16 cellular contexts compared by ENCODE assay signal in genomic region chrX:9862525-9862924, GRCh38.
DNase-seq lines count a peak whose midpoint lies in the region; ATAC-seq, FAIRE-seq and TF ChIP-seq lines count a peak whose summit lies in the region.
"Had no signal": no experiment of that assay in that cellular context is flagged by ENCODE, and none has a peak within 500 bp of the region (broad histone marks: within the 10 kb centered on the region; RNA-seq: fewer than 3 reads in every experiment).

No MANE protein-coding gene starts in this region.

- TF ChIP-seq EP300 in Ishikawa (IDR thresholded peaks at IDR 0.05; ENCODE audit: borderline replicate concordance): no peak
- TF ChIP-seq EP300 in GM12878 (IDR thresholded peaks at IDR 0.05; ENCODE audit: borderline replicate concordance in 1 of 2, control insufficient read depth in 1 of 2, low read depth in 2 of 2, low read length in 2 of 2): no peak

- no peaks in the 10 kb centered on the region for H3K9me3 ChIP-seq in cardiac muscle cell (ENCODE audit: low read depth)
- H3K9me3 ChIP-seq in GM12878 (replicated peaks; ENCODE audit: control insufficient read depth, insufficient read depth, low read length): no peaks in the 10 kb centered on the region
- H3K9me3 ChIP-seq in PC-3 (ENCODE audit: low read length): no peaks in the 10 kb centered on the region
- H3K9me3 ChIP-seq: SJSA1 had no signal

- H2AFZ ChIP-seq in GM12878 (ENCODE audit: control insufficient read depth, low read depth, low read length): no peak overlapping the region
- H2AFZ ChIP-seq in PC-3 (ENCODE audit: low read length): no peak overlapping the region

- ATAC-seq in GM12878: no peak
- ATAC-seq in PC-3: no peak
- ATAC-seq in GM18511 (IDR thresholded peaks at IDR 0.05; ENCODE audit: unreplicated experiment): no peak

- TF ChIP-seq POLR2A in GM12878 (IDR thresholded peaks at IDR 0.05; ENCODE audit: low read depth, low read length) (no peak), H54 (IDR thresholded peaks at IDR 0.05; ENCODE audit: low read depth, low read length) (no peak)

- no TSS peak for BruUV-seq in GM12878 (replicated peaks; lab: Mats Ljungman, UMichigan)
- no TSS peak for BruUV-seq in PC-3 (replicated peaks; lab: Mats Ljungman, UMichigan)

- CTCF ChIA-PET in GM12878 (lab: Yijun Ruan, JAX): no interaction called here
- CTCF ChIA-PET in PC-3 (lab: Charles Lee): interaction anchor here (0.5 kb wide), 1 partner anchor 279 kb away, joined by 5 read pairs; no protein-coding TSS in a partner anchor

- no peak overlapping the region for H3K9ac ChIP-seq in GM12878 (ENCODE audit: control insufficient read depth, insufficient read depth, low read length)
- no peak overlapping the region for H3K9ac ChIP-seq in PC-3 (ENCODE audit: low read length)
- H3K9ac ChIP-seq: KMS-11 had no signal

- no peaks in the 10 kb centered on the region for H3K36me3 ChIP-seq in cardiac muscle cell
- H3K36me3 ChIP-seq in GM12878 (ENCODE audit: control insufficient read depth in 2 of 2, insufficient read depth in 2 of 2, low read length in 1 of 2): no peaks in the 10 kb centered on the region
- H3K36me3 ChIP-seq in PC-3 (ENCODE audit: low read depth, low read length): no peaks in the 10 kb centered on the region
- H3K36me3 ChIP-seq: SJSA1 had no signal

- H3F3A ChIP-seq in PC-3 (ENCODE audit: low read length, unreplicated experiment): no peaks in the 10 kb centered on the region

- no peaks in the 10 kb centered on the region for H3K9me2 ChIP-seq in PC-3 (replicated peaks; ENCODE audit: low read length)

- no peaks in the 10 kb centered on the region for H4K20me1 ChIP-seq in GM12878 (ENCODE audit: control insufficient read depth, insufficient read depth)
- H4K20me1 ChIP-seq in PC-3 (ENCODE audit: low read length): no peaks in the 10 kb centered on the region

- H3K4me3 ChIP-seq in cardiac muscle cell: no peak overlapping the region
- no peak overlapping the region for H3K4me3 ChIP-seq in GM12878
- H3K4me3 ChIP-seq in PC-3 (ENCODE audit: low read length): no peak overlapping the region
- H3K4me3 ChIP-seq: SJSA1 had no signal

- no peak overlapping the region for H3K4me2 ChIP-seq in GM12878 (ENCODE audit: control insufficient read depth, insufficient read depth)
- H3K4me2 ChIP-seq in PC-3 (ENCODE audit: low read length): no peak overlapping the region
- H3K4me2 ChIP-seq: KMS-11 had no signal

- DNase-seq in cardiac muscle cell (ENCODE audit: low read depth in 1 of 2, low spot score in 1 of 2): no peak
- DNase-seq in cardiac septum (ENCODE audit: low spot score): no peak
- DNase-seq in GM12878 (ENCODE audit: low read depth, low spot score): no peak
- DNase-seq in PC-3: no peak
- DNase-seq in H54 (ENCODE audit: insufficient read length, low spot score): no peak
- DNase-seq: C1 segment of cervical spinal cord, GF-D8, NCI-H1092 treated with DMSO at 0.1 percent for 48 hours, NCI-H2107, NCI-H2227 treated with DMSO at 0.1 percent for 48 hours, NCI-H524, RPMI8226 had no signal

- RAD21 ChIA-PET in GM12878 (lab: Charles Lee; ENCODE audit: unreplicated experiment): no interaction called here

- 50% methylated on average over 11 of the region's 11 CpGs for WGBS in GM12878 (ENCODE audit: insufficient coverage, insufficient replicate concordance, low lambda C conversion rate, missing lambda C conversion rate)

- peak overlapping the region; percentile 88 for H3K27ac ChIP-seq in cardiac muscle cell
- no peak overlapping the region for H3K27ac ChIP-seq in GM12878 (ENCODE audit: control insufficient read depth, insufficient read depth)
- H3K27ac ChIP-seq in PC-3 (ENCODE audit: low read length): no peak overlapping the region
- H3K27ac ChIP-seq: KMS-11, SJSA1 had no signal

- intact Hi-C loops in cardiac septum (cut with DNase I) (no loop called here), GM12878 (cut with micrococcal nuclease; ENCODE audit: unreplicated experiment) (no loop called here), PC-3 (cut with micrococcal nuclease) (no loop called here)

- in situ Hi-C loops in GM12878 (cut with MboI): no loop called here

- H3K79me2 ChIP-seq in GM12878 (ENCODE audit: control insufficient read depth, insufficient read depth, low read length) (no peaks in the 10 kb centered on the region), PC-3 (ENCODE audit: low read length) (no peaks in the 10 kb centered on the region)

- SMC1A ChIA-PET in GM12878 (lab: Charles Lee; ENCODE audit: uncharacterized antibody, unreplicated experiment): no interaction called here

- POLR2A ChIA-PET in GM12878 (lab: Charles Lee) (no interaction called here), PC-3 (lab: Charles Lee; ENCODE audit: unreplicated experiment) (no interaction called here)

- H3K4me1 ChIP-seq in cardiac muscle cell (ENCODE audit: low read depth) (peaks cover 36% of the 10 kb centered on the region), GM12878 (ENCODE audit: control insufficient read depth, insufficient read depth, low read length) (no peaks in the 10 kb centered on the region), PC-3 (ENCODE audit: insufficient read depth, low read length) (peaks cover 18% of the 10 kb centered on the region)
- H3K4me1 ChIP-seq: SJSA1 had no signal

- TF ChIP-seq CTCF in cardiac muscle cell (IDR thresholded peaks at IDR 0.05; ENCODE audit: low read depth, low read length) (no peak), GM12878 (IDR thresholded peaks at IDR 0.05 in 2 of 3, conservative IDR thresholded peaks at IDR 0.05 in 1 of 3; ENCODE audit: control insufficient read depth in 2 of 3, extremely low read depth in 1 of 3, insufficient read depth in 1 of 3, low read depth in 3 of 3, low read length in 3 of 3) (0 out of 6 replicates have a peak, but pooled peaks of 2 of the 3 experiments have one; percentile 6 to 11), PC-3 (conservative IDR thresholded peaks at IDR 0.05; ENCODE audit: low read depth, low read length) (no peak)

- no peak for FAIRE-seq in GM12878 (lab: Jason Lieb, UNC)
- no peak for FAIRE-seq in H54 (lab: Jason Lieb, UNC)

- peak; percentile 34; the same call in 1 of the 2 replicates for TF ChIP-seq RAD21 in Ishikawa (IDR thresholded peaks at IDR 0.05; ENCODE audit: low read depth)
- no peak for TF ChIP-seq RAD21 in GM12878 (IDR thresholded peaks at IDR 0.05; ENCODE audit: insufficient read depth, low read depth, low read length)

- H3K27me3 ChIP-seq in cardiac muscle cell (no peaks in the 10 kb centered on the region), GM12878 (replicated peaks in 1 of 2; ENCODE audit: control insufficient read depth in 2 of 2, insufficient read depth in 2 of 2, low read length in 1 of 2) (no peaks in the 10 kb centered on the region; a peak in 1 of 4 replicates), PC-3 (ENCODE audit: low read length) (no peaks in the 10 kb centered on the region)
- H3K27me3 ChIP-seq: SJSA1 had no signal

TF ChIP-seq in Ishikawa, 13 proteins besides CTCF, POLR2A, EP300 and RAD21 (continues in another document):
- TF ChIP-seq YY1 (IDR thresholded peaks at IDR 0.05; ENCODE audit: low read depth) (no peak), CREB1 (IDR thresholded peaks at IDR 0.05; ENCODE audit: low read depth) (no peak), ZBTB7A (IDR thresholded peaks at IDR 0.05; ENCODE audit: low read depth) (no peak), NFIC (IDR thresholded peaks at IDR 0.05) (no peak), TAF1 (IDR thresholded peaks at IDR 0.05; ENCODE audit: low read depth) (no peak), EGR1 (IDR thresholded peaks at IDR 0.05) (no peak), USF1 (IDR thresholded peaks at IDR 0.05) (no peak), CEBPB (IDR thresholded peaks at IDR 0.05) (no peak)

TF ChIP-seq in GM12878, 131 proteins besides CTCF, POLR2A, EP300 and RAD21 (continues in another document):
- TF ChIP-seq NRF1 (conservative IDR thresholded peaks at IDR 0.05; ENCODE audit: low read depth, low read length) (no peak), ZBTB4 (CRISPR knock-in tag; IDR thresholded peaks at IDR 0.05) (no peak), PKNOX1 (IDR thresholded peaks at IDR 0.05) (no peak), DPF2 (IDR thresholded peaks at IDR 0.05) (no peak), STAT3 (IDR thresholded peaks at IDR 0.05; ENCODE audit: low read depth, low read length) (no peak), FOS (IDR thresholded peaks at IDR 0.05; ENCODE audit: borderline replicate concordance, extremely low read depth, insufficient read length) (no peak), JUND (IDR thresholded peaks at IDR 0.05; ENCODE audit: low read depth, low read length) (no peak)

Comparison
In these comparisons a context has a peak if more than half of its experiments do, and no peak if none do; other contexts are left out.
1. CTCF ChIP-seq: peak in GM12878 (2 of 3); none in cardiac muscle cell (single experiment) and PC-3 (single experiment).